ENCODE assay signal across 8 cellular contexts in genomic region chr11:73141309-73142127, GRCh38. TPM values are rescaled to one million over a fixed set of nuclear protein-coding genes. Genes with fewer than 3 reads are reported as not detected.
DNase-seq lines count a peak whose midpoint lies in the region; ATAC-seq and TF ChIP-seq lines count a peak whose summit lies in the region.

No MANE protein-coding gene starts in this region.

- POLR2A ChIA-PET in PC-3 (lab: Charles Lee; ENCODE audit: unreplicated experiment): interaction anchor here (0.5 to 0.7 kb wide), 2 partner anchors 83 to 133 kb away, joined by 3 read pairs; no protein-coding TSS in a partner anchor

- ATAC-seq in GM18867 (IDR thresholded peaks at IDR 0.05; ENCODE audit: unreplicated experiment): peak; percentile 36
- peak; percentile 31 for ATAC-seq in HG03342 (IDR thresholded peaks at IDR 0.05; ENCODE audit: unreplicated experiment)
- peak; percentile 44 for ATAC-seq in PC-3

- under 1% methylated on average over 71 of the region's 71 CpGs for WGBS in thymus

- H3K9ac ChIP-seq in PC-3 (ENCODE audit: low read length): peak overlapping the region; percentile 85

- CTCF ChIA-PET in PC-3 (lab: Charles Lee): interaction anchor here (1.9 kb wide), 1 partner anchor 36 kb away, joined by 17 read pairs; no protein-coding TSS in a partner anchor

- intact Hi-C loops in PC-3 (cut with micrococcal nuclease): loop anchor here (1.0 to 5.0 kb wide), 6 partner anchors 36 to 310 kb away; no protein-coding TSS in a partner anchor

- H2AFZ ChIP-seq in PC-3 (ENCODE audit: low read length): peak overlapping the region; percentile 96

- H3K79me2 ChIP-seq in PC-3 (ENCODE audit: low read length): peaks cover 52% of the 10 kb centered on the region

- H3K4me2 ChIP-seq in PC-3 (ENCODE audit: low read length): peak overlapping the region; percentile 84

- H3K27ac ChIP-seq in PC-3 (ENCODE audit: low read length): peak overlapping the region; percentile 70
- H3K27ac ChIP-seq in neutrophil: peak overlapping the region; percentile 99
- peak overlapping the region; percentile 96 for H3K27ac ChIP-seq in thymus (ENCODE audit: low read depth)

- H3K36me3 ChIP-seq in PC-3 (ENCODE audit: low read depth, low read length): peaks cover 7% of the 10 kb centered on the region; the same call in 1 of the 2 replicates
- peaks cover 5% of the 10 kb centered on the region for H3K36me3 ChIP-seq in neutrophil
- no peaks in the 10 kb centered on the region for H3K36me3 ChIP-seq in thymus (ENCODE audit: control insufficient read depth, insufficient read depth)

- H3K9me2 ChIP-seq in PC-3 (replicated peaks; ENCODE audit: low read length): no peaks in the 10 kb centered on the region

- H3K9me3 ChIP-seq in PC-3 (ENCODE audit: low read length) (no peaks in the 10 kb centered on the region), neutrophil (no peaks in the 10 kb centered on the region), thymus (ENCODE audit: control insufficient read depth) (no peaks in the 10 kb centered on the region)

- H3F3A ChIP-seq in PC-3 (ENCODE audit: low read length, unreplicated experiment): no peaks in the 10 kb centered on the region

- TF ChIP-seq CTCF in PC-3 (conservative IDR thresholded peaks at IDR 0.05; ENCODE audit: low read depth, low read length): no peak
- no peak for TF ChIP-seq CTCF in neutrophil (IDR thresholded peaks at IDR 0.05)

- DNase-seq in AG20443 (ENCODE audit: low spot score): peak; percentile 81
- peak; percentile 62 for DNase-seq in PC-3
- DNase-seq in activated naive CD4-positive, alpha-beta T cell (lab: John Stamatoyannopoulos, UW): peak; percentile 40 to 56 (median 48)
- peak; percentile 43 for DNase-seq in foreskin melanocyte

- H3K4me1 ChIP-seq in PC-3 (ENCODE audit: insufficient read depth, low read length): peaks cover 20% of the 10 kb centered on the region
- peaks cover 51 to 55% of the 10 kb centered on the region in 2 experiments for H3K4me1 ChIP-seq in neutrophil (ENCODE audit: control insufficient read depth in 1 of 2, insufficient read depth in 1 of 2, low read depth in 1 of 2, low read length in 1 of 2)
- peaks cover 24% of the 10 kb centered on the region for H3K4me1 ChIP-seq in thymus (ENCODE audit: control insufficient read depth, insufficient read depth, low read length)

- no peaks in the 10 kb centered on the region; the same call in 1 of the 2 replicates for H4K20me1 ChIP-seq in PC-3 (ENCODE audit: low read length)

- H3K4me3 ChIP-seq in PC-3 (ENCODE audit: low read length): peak overlapping the region; percentile 87
- H3K4me3 ChIP-seq in neutrophil (ENCODE audit: low read depth in 1 of 2, low read length in 1 of 2): peak overlapping the region; percentile 81 to 94
- H3K4me3 ChIP-seq in thymus (ENCODE audit: low read length): peak overlapping the region; percentile 91

- BruUV-seq in PC-3 (replicated peaks; lab: Mats Ljungman, UMichigan): no TSS peak

- H3K27me3 ChIP-seq in PC-3 (ENCODE audit: low read length) (no peaks in the 10 kb centered on the region), neutrophil (no peaks in the 10 kb centered on the region), thymus (ENCODE audit: control insufficient read depth, insufficient read depth) (no peaks in the 10 kb centered on the region)

RNA-seq across cellular contexts. Expression of gene FCHSD2, which starts 0.6 kb away (rescaled TPM):
- 7.1 and 8.8 TPM in 2 replicates for total RNA-seq in PC-3 (2014; rRNA removed)
- polyA plus RNA-seq in thymus: 22.3 TPM

Comparison
In these comparisons a context has a peak if more than half of its experiments do, and no peak if none do; other contexts are left out.
1. Peak in every context shown above with its lines: DNase-seq, ATAC-seq, H3K4me3 ChIP-seq and H3K27ac ChIP-seq.